In the genomic region with DNA sequence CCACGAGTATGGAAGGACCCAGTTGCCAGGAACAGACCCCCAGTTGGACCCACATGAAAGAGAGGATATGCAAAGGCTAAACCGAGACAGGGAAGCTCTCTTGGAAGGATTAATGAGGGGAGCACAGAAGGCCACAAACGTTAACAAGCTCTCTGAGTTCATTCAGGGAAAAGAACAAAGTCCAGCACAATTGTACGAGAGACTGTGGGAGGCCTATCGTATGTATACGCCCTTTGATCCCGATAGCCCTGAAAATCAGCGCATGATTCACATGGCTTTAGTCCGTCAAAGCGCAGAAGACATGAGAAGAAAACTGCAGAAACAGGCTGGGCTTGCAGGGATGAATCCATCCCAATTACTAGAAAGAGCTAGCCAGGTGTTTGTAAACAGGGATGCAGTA, we compare ENCODE assay signal across 1 cellular context.
TF ChIP-seq lines count a peak whose summit lies in the region.

No MANE protein-coding gene starts in this region.

TF ChIP-seq in HepG2, 621 proteins besides CTCF, POLR2A, EP300 and RAD21 (continued from another document):
- TF ChIP-seq, protein P1, sequence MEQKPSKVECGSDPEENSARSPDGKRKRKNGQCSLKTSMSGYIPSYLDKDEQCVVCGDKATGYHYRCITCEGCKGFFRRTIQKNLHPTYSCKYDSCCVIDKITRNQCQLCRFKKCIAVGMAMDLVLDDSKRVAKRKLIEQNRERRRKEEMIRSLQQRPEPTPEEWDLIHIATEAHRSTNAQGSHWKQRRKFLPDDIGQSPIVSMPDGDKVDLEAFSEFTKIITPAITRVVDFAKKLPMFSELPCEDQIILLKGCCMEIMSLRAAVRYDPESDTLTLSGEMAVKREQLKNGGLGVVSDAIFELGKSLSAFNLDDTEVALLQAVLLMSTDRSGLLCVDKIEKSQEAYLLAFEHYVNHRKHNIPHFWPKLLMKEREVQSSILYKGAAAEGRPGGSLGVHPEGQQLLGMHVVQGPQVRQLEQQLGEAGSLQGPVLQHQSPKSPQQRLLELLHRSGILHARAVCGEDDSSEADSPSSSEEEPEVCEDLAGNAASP (CRISPR knock-in tag; IDR thresholded peaks at IDR 0.05; ENCODE audit: borderline replicate concordance) = peak; percentile 67; the same call in 1 of the 2 replicates
- TF ChIP-seq GATAD2A (CRISPR knock-in tag; IDR thresholded peaks at IDR 0.05) (peak; percentile 12; the same call in 1 of the 2 replicates), ARID5B (CRISPR knock-in tag; IDR thresholded peaks at IDR 0.05) (peak; percentile 27; the same call in 1 of the 2 replicates), HNF4A (CRISPR knock-in tag; IDR thresholded peaks at IDR 0.05) (peak; percentile 70), BCL6 (CRISPR knock-in tag; IDR thresholded peaks at IDR 0.05) (peak; percentile 17; the same call in 1 of the 2 replicates), ZNF263 (CRISPR knock-in tag; IDR thresholded peaks at IDR 0.05) (peak; percentile 23; the same call in 1 of the 2 replicates), HOXA3 (CRISPR knock-in tag; IDR thresholded peaks at IDR 0.05) (0 out of 2 replicates have a peak, but pooled peaks have one; percentile 12), RXRB (CRISPR knock-in tag; IDR thresholded peaks at IDR 0.05; ENCODE audit: borderline replicate concordance) (peak; percentile 68), HNF4G (IDR thresholded peaks at IDR 0.05; ENCODE audit: borderline replicate concordance, low read depth, low read length) (peak; percentile 34; the same call in 1 of the 2 replicates), HNF4G (CRISPR knock-in tag; IDR thresholded peaks at IDR 0.05; ENCODE audit: borderline replicate concordance, low read depth) (peak; percentile 37; the same call in 1 of the 2 replicates), RXRA (CRISPR knock-in tag; IDR thresholded peaks at IDR 0.05) (peak; percentile 14; the same call in 1 of the 2 replicates)
- TF ChIP-seq, protein P2, sequence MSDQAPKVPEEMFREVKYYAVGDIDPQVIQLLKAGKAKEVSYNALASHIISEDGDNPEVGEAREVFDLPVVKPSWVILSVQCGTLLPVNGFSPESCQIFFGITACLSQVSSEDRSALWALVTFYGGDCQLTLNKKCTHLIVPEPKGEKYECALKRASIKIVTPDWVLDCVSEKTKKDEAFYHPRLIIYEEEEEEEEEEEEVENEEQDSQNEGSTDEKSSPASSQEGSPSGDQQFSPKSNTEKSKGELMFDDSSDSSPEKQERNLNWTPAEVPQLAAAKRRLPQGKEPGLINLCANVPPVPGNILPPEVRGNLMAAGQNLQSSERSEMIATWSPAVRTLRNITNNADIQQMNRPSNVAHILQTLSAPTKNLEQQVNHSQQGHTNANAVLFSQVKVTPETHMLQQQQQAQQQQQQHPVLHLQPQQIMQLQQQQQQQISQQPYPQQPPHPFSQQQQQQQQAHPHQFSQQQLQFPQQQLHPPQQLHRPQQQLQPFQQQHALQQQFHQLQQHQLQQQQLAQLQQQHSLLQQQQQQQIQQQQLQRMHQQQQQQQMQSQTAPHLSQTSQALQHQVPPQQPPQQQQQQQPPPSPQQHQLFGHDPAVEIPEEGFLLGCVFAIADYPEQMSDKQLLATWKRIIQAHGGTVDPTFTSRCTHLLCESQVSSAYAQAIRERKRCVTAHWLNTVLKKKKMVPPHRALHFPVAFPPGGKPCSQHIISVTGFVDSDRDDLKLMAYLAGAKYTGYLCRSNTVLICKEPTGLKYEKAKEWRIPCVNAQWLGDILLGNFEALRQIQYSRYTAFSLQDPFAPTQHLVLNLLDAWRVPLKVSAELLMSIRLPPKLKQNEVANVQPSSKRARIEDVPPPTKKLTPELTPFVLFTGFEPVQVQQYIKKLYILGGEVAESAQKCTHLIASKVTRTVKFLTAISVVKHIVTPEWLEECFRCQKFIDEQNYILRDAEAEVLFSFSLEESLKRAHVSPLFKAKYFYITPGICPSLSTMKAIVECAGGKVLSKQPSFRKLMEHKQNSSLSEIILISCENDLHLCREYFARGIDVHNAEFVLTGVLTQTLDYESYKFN (CRISPR knock-in tag; conservative IDR thresholded peaks at IDR 0.05) = 0 out of 2 replicates have a peak, but pooled peaks have one; percentile 11
